Comparison of ENCODE assay signal across 19 cellular contexts in the genomic region with DNA sequence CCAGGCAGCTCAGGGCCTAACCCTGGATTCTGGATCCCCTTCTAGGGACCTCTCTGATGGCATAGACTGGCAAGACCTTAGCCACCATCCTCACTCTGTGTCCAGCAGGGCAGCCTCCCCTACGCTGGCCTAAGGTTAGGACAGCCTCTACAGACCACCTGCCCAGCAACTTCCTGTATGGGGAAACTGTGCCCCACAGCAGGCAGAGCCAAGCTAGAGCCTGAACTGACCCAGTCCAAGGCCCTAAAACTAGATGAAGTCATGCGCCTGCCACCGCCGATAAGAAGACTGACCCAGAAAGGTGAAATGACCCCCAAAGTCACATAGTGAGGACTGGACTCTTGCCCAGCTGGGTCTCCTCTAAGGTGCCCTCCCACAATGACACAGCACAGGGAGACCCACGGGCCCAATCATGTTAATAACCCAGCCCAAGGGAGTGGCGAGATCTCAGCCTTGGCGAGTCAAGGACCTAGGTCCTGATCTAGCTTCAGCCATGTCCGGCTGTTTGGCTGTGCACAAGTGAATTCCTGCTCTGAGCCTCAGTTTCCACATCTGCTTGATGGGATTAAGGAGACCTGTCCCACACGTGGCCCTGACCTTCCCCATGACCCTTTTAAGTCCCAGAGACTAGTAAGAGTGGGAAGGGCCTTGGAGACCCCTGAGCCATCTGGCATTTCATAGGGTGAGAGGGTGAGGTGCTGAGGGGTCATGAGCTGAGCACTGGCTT. TPM values are rescaled to one million over a fixed set of nuclear protein-coding genes. Genes with fewer than 3 reads are reported as not detected.
DNase-seq lines count a peak whose midpoint lies in the region; ATAC-seq and TF ChIP-seq lines count a peak whose summit lies in the region.
"Had no signal": no experiment of that assay in that cellular context is flagged by ENCODE, and none has a peak within 500 bp of the region (broad histone marks: within the 10 kb centered on the region; RNA-seq: fewer than 3 reads in every experiment).

No MANE protein-coding gene starts in this region.

- peak overlapping the region; percentile 47 for H3K9ac ChIP-seq in mucosa of stomach (ENCODE audit: low read length)

- peaks cover 90% of the 10 kb centered on the region for H3K4me1 Mint-ChIP-seq in chondrocyte (ENCODE audit: low read depth)

- intact Hi-C loops in Right ventricle myocardium superior (cut with DNase I) (no loop called here), Right ventricle myocardium inferior (cut with DNase I) (loop anchor here (5.0 kb wide), 1 partner anchor 39 kb away; no protein-coding TSS in a partner anchor)

- peak overlapping the region; percentile 70 for H3K27ac Mint-ChIP-seq in chondrocyte (ENCODE audit: unreplicated experiment)
- H3K27ac Mint-ChIP-seq: activated naive CD8-positive, alpha-beta T cell treated with anti-CD3 and anti-CD28 coated beads, Interleukin-2, amount 10 ng/mL, durations not matched to agents 7 days and 5 days; activated T-helper 1 cell treated with anti-CD3 and anti-CD28 coated beads, Interleukin-12 subunit alpha, Interleukin-12 subunit beta, Interleukin-2, Interleukin-4 antibody, amounts not matched to agents 30 ng/mL and 10 ng/mL and 1 ng/mL, durations not matched to agents 14 hours and 24 hours and 36 hours; T-helper 1 cell treated with Interleukin-12 subunit alpha and Interleukin-12 subunit beta and Interleukin-4 antibody, amounts not matched to agents 30 μg/mL and 1 μg/mL, for 36 hours had no signal

- H3K27me3 ChIP-seq in mucosa of stomach (ENCODE audit: control insufficient read depth, insufficient read depth, low read length): no peaks in the 10 kb centered on the region
- H3K27me3 ChIP-seq: breast epithelium had no signal

- no peak overlapping the region for H3K4me3 Mint-ChIP-seq in chondrocyte (ENCODE audit: unreplicated experiment)
- H3K4me3 Mint-ChIP-seq: activated naive CD8-positive, alpha-beta T cell treated with anti-CD3 and anti-CD28 coated beads, Interleukin-2, amount 10 ng/mL, durations not matched to agents 7 days and 5 days; activated T-helper 1 cell treated with anti-CD3 and anti-CD28 coated beads, Interleukin-12 subunit alpha, Interleukin-12 subunit beta, Interleukin-2, Interleukin-4 antibody, amounts not matched to agents 30 ng/mL and 10 ng/mL and 1 ng/mL, durations not matched to agents 14 hours and 24 hours and 36 hours; T-helper 1 cell treated with Interleukin-12 subunit alpha and Interleukin-12 subunit beta and Interleukin-4 antibody, amounts not matched to agents 30 μg/mL and 1 μg/mL, for 36 hours had no signal

- no peak overlapping the region for H3K4me3 ChIP-seq in mucosa of stomach (ENCODE audit: low read length)
- H3K4me3 ChIP-seq: breast epithelium had no signal

- peaks cover 1% of the 10 kb centered on the region for H3K36me3 Mint-ChIP-seq in chondrocyte (ENCODE audit: low read depth)
- H3K36me3 Mint-ChIP-seq: activated naive CD8-positive, alpha-beta T cell treated with anti-CD3 and anti-CD28 coated beads, Interleukin-2, amount 10 ng/mL, durations not matched to agents 7 days and 5 days had no signal

- ATAC-seq in Right ventricle myocardium superior (ENCODE audit: poor library complexity) (no peak), Right ventricle myocardium inferior (no peak), GM19467 (IDR thresholded peaks at IDR 0.05; ENCODE audit: unreplicated experiment) (no peak)
- ATAC-seq: sciatic nerve had no signal

- TF ChIP-seq CTCF in chondrocyte (IDR thresholded peaks at IDR 0.05): no peak

- peaks cover 90% of the 10 kb centered on the region for H3K4me1 ChIP-seq in mucosa of stomach (ENCODE audit: control insufficient read depth, insufficient read depth, low read length)

- H3K27me3 Mint-ChIP-seq in chondrocyte (ENCODE audit: low read depth): no peaks in the 10 kb centered on the region

- H3K9me3 Mint-ChIP-seq in chondrocyte (ENCODE audit: low read depth): no peaks in the 10 kb centered on the region
- H3K9me3 Mint-ChIP-seq: activated naive CD8-positive, alpha-beta T cell treated with anti-CD3 and anti-CD28 coated beads, Interleukin-2, amount 10 ng/mL, durations not matched to agents 7 days and 5 days; activated T-helper 1 cell treated with anti-CD3 and anti-CD28 coated beads, Interleukin-12 subunit alpha, Interleukin-12 subunit beta, Interleukin-2, Interleukin-4 antibody, amounts not matched to agents 30 ng/mL and 10 ng/mL and 1 ng/mL, durations not matched to agents 14 hours and 24 hours and 36 hours; T-helper 1 cell treated with Interleukin-12 subunit alpha and Interleukin-12 subunit beta and Interleukin-4 antibody, amounts not matched to agents 30 μg/mL and 1 μg/mL, for 36 hours had no signal

- H3K36me3 ChIP-seq in mucosa of stomach (ENCODE audit: control insufficient read depth, insufficient read depth, low read length): peaks cover 11% of the 10 kb centered on the region
- H3K36me3 ChIP-seq: breast epithelium had no signal

- H3K9me3 ChIP-seq in mucosa of stomach (ENCODE audit: control insufficient read depth, low read length): no peaks in the 10 kb centered on the region
- H3K9me3 ChIP-seq: breast epithelium had no signal

- DNase-seq in Right ventricle myocardium superior (peak; percentile 27), Right ventricle myocardium inferior (ENCODE audit: missing footprints) (no peak), chondrocyte (ENCODE audit: low spot score) (no peak)
- DNase-seq in activated CD4-positive, CD25-positive, alpha-beta regulatory T cell (lab: John Stamatoyannopoulos, UW): no peak
- no peak for DNase-seq in stimulated activated CD4-positive, alpha-beta T cell treated with anti-CD3 and anti-CD28 coated beads, Interleukin-4, amount 100 ng/mL, for 24 hours
- DNase-seq: activated CD8-positive, alpha-beta memory T cell treated with anti-CD3 and anti-CD28 coated beads for 24 hours; activated naive CD8-positive, alpha-beta T cell treated with anti-CD3 and anti-CD28 coated beads, Interleukin-2, amount 10 ng/mL, durations not matched to agents 7 days and 5 days; DMS153; NCI-H1105 treated with DMSO at 0.1 percent for 48 hours; NCI-H526 treated with DMSO at 0.1 percent for 48 hours; SIG-M5 had no signal

- H3K27ac ChIP-seq in temporal lobe (ENCODE audit: low read depth, low read length): peak overlapping the region; percentile 57
- H3K27ac ChIP-seq: C4-2B had no signal

RNA-seq across cellular contexts. Expression of gene STARD10, which starts 17.6 kb away (rescaled TPM):
- total RNA-seq in Right ventricle myocardium superior (117 TPM), Right ventricle myocardium inferior (114 TPM), chondrocyte (58.8 to 81.0 TPM (median 79.4 TPM) in 3 replicates), temporal lobe (18.9 TPM)

RNA-seq across cellular contexts. Expression of gene ARAP1, which starts 24.1 kb away (rescaled TPM):
- 58.0 TPM for total RNA-seq in Right ventricle myocardium superior
- total RNA-seq in Right ventricle myocardium inferior: 55.2 TPM
- total RNA-seq in chondrocyte: 45.3 to 67.4 TPM (median 48.1 TPM) in 3 replicates
- total RNA-seq in temporal lobe: 30.0 TPM

RNA-seq across cellular contexts. Expression of gene ATG16L2, which starts 37.9 kb away (rescaled TPM):
- 16.8 TPM for total RNA-seq in Right ventricle myocardium superior
- 16.5 TPM for total RNA-seq in Right ventricle myocardium inferior
- 7.9 to 14.8 TPM (median 9.9 TPM) in 3 replicates for total RNA-seq in chondrocyte
- 4.7 TPM for total RNA-seq in temporal lobe
